ENCODE assay signal across 1 cellular context in genomic region chr1:93904228-93904627, GRCh38.
TF ChIP-seq lines count a peak whose summit lies in the region.

No MANE protein-coding gene starts in this region.

TF ChIP-seq in K562, 482 proteins besides CTCF, POLR2A, EP300 and RAD21:
- TF ChIP-seq ETV6 (IDR thresholded peaks at IDR 0.05; ENCODE audit: borderline replicate concordance in 1 of 2, low read depth in 2 of 2, low read length in 1 of 2) (peak in 1 of 2 experiments; percentile 50; a peak in 1 of 4 replicates), ETV6 (CRISPR knock-in tag; IDR thresholded peaks at IDR 0.05; ENCODE audit: borderline replicate concordance) (no peak), ETV5 (CRISPR knock-in tag; IDR thresholded peaks at IDR 0.05; ENCODE audit: low read depth) (no peak), ZNF316 (IDR thresholded peaks at IDR 0.05) (peak; percentile 44), C11orf30 (IDR thresholded peaks at IDR 0.05; ENCODE audit: low read depth) (peak; percentile 44)
